8 cellular contexts compared by ENCODE assay signal in the genomic region with DNA sequence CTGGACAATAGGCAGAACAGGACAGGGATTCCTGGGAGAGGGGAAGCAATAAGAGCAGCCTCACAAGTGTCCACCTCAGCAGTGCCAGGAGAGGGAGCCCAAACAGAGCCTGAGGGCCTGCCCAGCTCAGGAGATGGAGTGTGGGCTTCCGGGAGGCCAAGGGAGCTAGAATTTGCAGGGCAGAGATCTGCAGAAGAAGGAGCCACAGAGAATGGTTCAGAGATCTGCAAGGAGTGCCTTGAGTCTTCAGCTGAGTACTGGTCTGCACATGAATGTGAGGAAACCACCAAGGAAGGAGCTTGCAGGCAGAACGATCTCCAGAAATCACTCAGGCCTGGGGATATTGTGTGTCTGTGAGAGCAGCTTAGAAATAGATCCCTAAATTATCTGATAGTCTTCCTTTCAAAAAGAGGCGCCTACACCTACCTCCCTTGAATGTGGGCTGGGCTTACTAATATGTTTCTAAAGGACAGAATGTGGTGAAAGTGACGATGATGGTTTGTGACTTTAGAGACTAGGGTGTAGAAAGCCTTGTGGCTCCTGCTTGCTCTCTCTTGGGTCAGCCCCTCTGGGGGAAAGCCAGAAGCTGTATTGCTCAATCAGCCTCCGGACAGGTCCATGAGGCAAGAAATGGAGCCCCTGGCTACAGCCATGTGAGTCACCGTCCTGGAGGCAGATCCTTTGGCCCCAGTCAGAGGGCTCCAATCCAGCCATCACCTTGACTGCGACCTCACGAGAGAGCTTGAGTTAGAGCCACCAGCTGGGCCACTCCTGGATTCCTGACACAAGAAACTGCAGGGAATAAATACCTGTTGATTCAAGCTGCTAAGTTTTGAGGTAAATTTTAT.
A peak's percentile ranks its signal among the peaks of the same experiment; 100 is the strongest.
DNase-seq lines count a peak whose midpoint lies in the region; ATAC-seq and TF ChIP-seq lines count a peak whose summit lies in the region.

No MANE protein-coding gene starts in this region.

- H3K27ac ChIP-seq in 22Rv1 (no peak overlapping the region), RWPE2 (ENCODE audit: poor library complexity, severe bottlenecking) (no peak overlapping the region)

- no peaks in the 10 kb centered on the region for H3K36me3 ChIP-seq in RWPE2 (ENCODE audit: low read depth)

- H3K27me3 ChIP-seq in RWPE2 (ENCODE audit: insufficient read depth, poor library complexity, severe bottlenecking): no peaks in the 10 kb centered on the region

- no peak overlapping the region for H3K4me3 ChIP-seq in RWPE2 (ENCODE audit: severe bottlenecking)

- ATAC-seq in HG03039 (IDR thresholded peaks at IDR 0.05; ENCODE audit: unreplicated experiment) (peak; percentile 48), RWPE2 (ENCODE audit: low read depth) (peak; percentile 79), HG03135 (IDR thresholded peaks at IDR 0.05; ENCODE audit: unreplicated experiment) (no peak)

- DNase-seq in GM04503 (ENCODE audit: low read depth) (peak; percentile 66), RWPE2 (ENCODE audit: low spot score) (no peak), dedifferentiated amniotic fluid mesenchymal stem cell (ENCODE audit: extremely low spot score) (peak; percentile 50), midbrain (lab: John Stamatoyannopoulos, UW) (peak; percentile 29), T-helper 9 cell (no peak)

- no peaks in the 10 kb centered on the region for H3K9me3 ChIP-seq in RWPE2 (ENCODE audit: severe bottlenecking)

- TF ChIP-seq CTCF in 22Rv1 (IDR thresholded peaks at IDR 0.05): peak; percentile 53
- TF ChIP-seq CTCF in RWPE2 (IDR thresholded peaks at IDR 0.05; ENCODE audit: poor library complexity, severe bottlenecking): peak; percentile 53

- H3K4me1 ChIP-seq in RWPE2 (ENCODE audit: insufficient read depth, poor library complexity, severe bottlenecking): peaks cover 12% of the 10 kb centered on the region

Comparison
In these comparisons a context has a peak if more than half of its experiments do, and no peak if none do; other contexts are left out.
1. DNase-seq: peak in GM04503 (single experiment), dedifferentiated amniotic fluid mesenchymal stem cell (single experiment) and midbrain (single experiment); none in RWPE2 (single experiment) and T-helper 9 cell (single experiment).